In genomic region chr3:197513953-197514785, GRCh38 we compare ENCODE assay signal across 1 cellular context.
TF ChIP-seq lines count a peak whose summit lies in the region.

No MANE protein-coding gene starts in this region.

TF ChIP-seq in IMR-90, 13 proteins besides CTCF, POLR2A, EP300 and RAD21 (continued from another document):
- no peak for TF ChIP-seq CHD1 (IDR thresholded peaks at IDR 0.05; ENCODE audit: low read depth, low read length)
- no peak for TF ChIP-seq USF2 (IDR thresholded peaks at IDR 0.05; ENCODE audit: low read depth, low read length)
- no peak for TF ChIP-seq CEBPB (IDR thresholded peaks at IDR 0.05; ENCODE audit: low read depth, low read length)
- no peak for TF ChIP-seq MXI1 (IDR thresholded peaks at IDR 0.05; ENCODE audit: borderline replicate concordance, low read depth, low read length)
